In genomic region chr1:54486864-54487263, GRCh38 we compare ENCODE assay signal across 9 cellular contexts.
DNase-seq lines count a peak whose midpoint lies in the region; TF ChIP-seq lines count a peak whose summit lies in the region.
"Had no signal": no experiment of that assay in that cellular context is flagged by ENCODE, and none has a peak within 500 bp of the region (broad histone marks: within the 10 kb centered on the region; RNA-seq: fewer than 3 reads in every experiment).

No MANE protein-coding gene starts in this region.

- peak overlapping the region; percentile 59 for H2AFZ ChIP-seq in parathyroid adenoma

- CTCF ChIA-PET in Caco-2 (lab: Charles Lee), result interaction anchor here (0.7 kb wide), 1 partner anchor 80 kb away, joined by 3 read pairs; no protein-coding TSS in a partner anchor
- CTCF ChIA-PET in activated naive CD4-positive, alpha-beta T cell treated with anti-CD3 and anti-CD28 coated beads for 36 hours (lab: Charles Lee), result interaction anchor here (0.7 to 1.7 kb wide), 9 partner anchors 10 to 323 kb away, joined by 3 to 6 read pairs (median 4); no protein-coding TSS in a partner anchor

- H3K9me3 Mint-ChIP-seq in Caco-2 (ENCODE audit: unreplicated experiment), result no peaks in the 10 kb centered on the region
- no peaks in the 10 kb centered on the region for H3K9me3 Mint-ChIP-seq in activated naive CD4-positive, alpha-beta T cell treated with anti-CD3 and anti-CD28 coated beads for 36 hours

- no peaks in the 10 kb centered on the region for H3K27me3 ChIP-seq in Caco-2 (replicated peaks; ENCODE audit: control insufficient read depth, insufficient read depth, low read length)
- no peaks in the 10 kb centered on the region for H3K27me3 ChIP-seq in effector memory CD4-positive, alpha-beta T cell (replicated peaks; ENCODE audit: control insufficient read depth, insufficient read depth, low read length, poor library complexity, severe bottlenecking)
- H3K27me3 ChIP-seq in parathyroid adenoma (ENCODE audit: control insufficient read depth, insufficient read depth, low read length), result no peaks in the 10 kb centered on the region
- H3K27me3 ChIP-seq in BE2C, result no peaks in the 10 kb centered on the region

- H3K4me1 Mint-ChIP-seq in Caco-2 (ENCODE audit: low read depth, unreplicated experiment), result peaks cover 24% of the 10 kb centered on the region
- H3K4me1 Mint-ChIP-seq in activated naive CD4-positive, alpha-beta T cell treated with anti-CD3 and anti-CD28 coated beads for 36 hours (ENCODE audit: low read depth), result peaks cover 39% of the 10 kb centered on the region

- H3K27ac Mint-ChIP-seq in Caco-2 (ENCODE audit: unreplicated experiment), result peak overlapping the region; percentile 64
- no peak overlapping the region for H3K27ac Mint-ChIP-seq in activated naive CD4-positive, alpha-beta T cell treated with anti-CD3 and anti-CD28 coated beads for 36 hours

- H3K4me1 ChIP-seq in Caco-2 (peaks cover 17% of the 10 kb centered on the region), parathyroid adenoma (no peaks in the 10 kb centered on the region), BE2C (peaks cover 12% of the 10 kb centered on the region)
- H3K4me1 ChIP-seq in effector memory CD4-positive, alpha-beta T cell (ENCODE audit: control insufficient read depth, insufficient read depth, low read length, poor library complexity, severe bottlenecking), result peaks cover 38% of the 10 kb centered on the region

- no TSS peak for BruUV-seq in Caco-2 (replicated peaks; lab: Mats Ljungman, UMichigan)

- no peaks in the 10 kb centered on the region for H3K36me3 Mint-ChIP-seq in Caco-2 (ENCODE audit: insufficient read depth, unreplicated experiment)
- H3K36me3 Mint-ChIP-seq in activated naive CD4-positive, alpha-beta T cell treated with anti-CD3 and anti-CD28 coated beads for 36 hours (ENCODE audit: low read depth), result no peaks in the 10 kb centered on the region
- H3K36me3 Mint-ChIP-seq: activated CD8-positive, alpha-beta memory T cell treated with anti-CD3 and anti-CD28 coated beads, Interleukin-2, amount 10 ng/mL, durations not matched to agents 7 days and 5 days had no signal

- H3K36me3 ChIP-seq in Caco-2 (ENCODE audit: control insufficient read depth, insufficient read depth, low read length) (no peaks in the 10 kb centered on the region), KOPT-K1 (ENCODE audit: insufficient read depth, low read length) (no peaks in the 10 kb centered on the region), parathyroid adenoma (ENCODE audit: control insufficient read depth, insufficient read depth, low read length) (no peaks in the 10 kb centered on the region), BE2C (no peaks in the 10 kb centered on the region)
- H3K36me3 ChIP-seq in effector memory CD4-positive, alpha-beta T cell (ENCODE audit: control insufficient read depth, insufficient read depth, low read length), result no peaks in the 10 kb centered on the region

- POLR2A ChIA-PET in Caco-2 (lab: Charles Lee), result interaction anchor here (0.6 kb wide), 1 partner anchor 192 kb away, joined by 3 read pairs; no protein-coding TSS in a partner anchor

- H3K9me3 ChIP-seq in Caco-2 (no peaks in the 10 kb centered on the region), KOPT-K1 (ENCODE audit: insufficient read depth, low read length, poor library complexity, severe bottlenecking) (no peaks in the 10 kb centered on the region), parathyroid adenoma (ENCODE audit: control insufficient read depth, low read length) (no peaks in the 10 kb centered on the region), BE2C (no peaks in the 10 kb centered on the region)
- no peaks in the 10 kb centered on the region for H3K9me3 ChIP-seq in effector memory CD4-positive, alpha-beta T cell (ENCODE audit: control insufficient read depth, low read length)

- no peak overlapping the region for H3K4me3 ChIP-seq in Caco-2 (ENCODE audit: low read depth, low read length)
- no peak overlapping the region for H3K4me3 ChIP-seq in effector memory CD4-positive, alpha-beta T cell (ENCODE audit: insufficient read depth, low read depth, low read length, poor library complexity, severe bottlenecking)
- no peak overlapping the region for H3K4me3 ChIP-seq in parathyroid adenoma (ENCODE audit: low read depth, low read length)
- no peak overlapping the region for H3K4me3 ChIP-seq in BE2C (ENCODE audit: low read depth, low read length)

- peak overlapping the region; percentile 68 for H3K4me3 Mint-ChIP-seq in Caco-2 (ENCODE audit: unreplicated experiment)
- H3K4me3 Mint-ChIP-seq in activated naive CD4-positive, alpha-beta T cell treated with anti-CD3 and anti-CD28 coated beads for 36 hours, result no peak overlapping the region

- H3K27ac ChIP-seq in KOPT-K1 (ENCODE audit: low read depth, low read length, poor library complexity, severe bottlenecking), result peak overlapping the region; percentile 93
- peak overlapping the region; percentile 24 for H3K27ac ChIP-seq in effector memory CD4-positive, alpha-beta T cell (ENCODE audit: insufficient read depth, low read length, poor library complexity, severe bottlenecking)
- no peak overlapping the region for H3K27ac ChIP-seq in parathyroid adenoma

- H3K27me3 Mint-ChIP-seq in Caco-2 (ENCODE audit: insufficient read depth, unreplicated experiment), result no peaks in the 10 kb centered on the region
- H3K27me3 Mint-ChIP-seq in activated naive CD4-positive, alpha-beta T cell treated with anti-CD3 and anti-CD28 coated beads for 36 hours (ENCODE audit: low read depth), result peaks cover 2% of the 10 kb centered on the region

- TF ChIP-seq CTCF in Caco-2 (IDR thresholded peaks at IDR 0.05; ENCODE audit: insufficient read depth in 1 of 2, low read depth in 1 of 2, low read length in 1 of 2, severe bottlenecking in 1 of 2, unreplicated experiment in 1 of 2) (no peak), parathyroid adenoma (IDR thresholded peaks at IDR 0.05) (no peak), BE2C (IDR thresholded peaks at IDR 0.05; ENCODE audit: low read depth, low read length) (no peak)

- no peaks in the 10 kb centered on the region for H3K79me2 ChIP-seq in parathyroid adenoma

- no peak overlapping the region for H3K9ac ChIP-seq in parathyroid adenoma

- no peak for DNase-seq in Caco-2
- no peak for DNase-seq in effector memory CD4-positive, alpha-beta T cell
- no peak for DNase-seq in HuH-7 (ENCODE audit: low spot score)
- no peak for DNase-seq in BE2C
- DNase-seq in OCI-M2 (lab: John Stamatoyannopoulos, UW; ENCODE audit: unreplicated experiment), result no peak
- DNase-seq in activated naive CD4-positive, alpha-beta T cell treated with anti-CD3 and anti-CD28 coated beads for 36 hours, result no peak
- DNase-seq: activated CD8-positive, alpha-beta memory T cell treated with anti-CD3 and anti-CD28 coated beads, Interleukin-2, amount 10 ng/mL, durations not matched to agents 7 days and 5 days had no signal

- H3K4me2 ChIP-seq in parathyroid adenoma (ENCODE audit: low read length), result no peak overlapping the region

- intact Hi-C loops in Caco-2 (cut with micrococcal nuclease; ENCODE audit: unreplicated experiment), result no loop called here
- intact Hi-C loops in activated naive CD4-positive, alpha-beta T cell treated with anti-CD3 and anti-CD28 coated beads for 36 hours (cut with micrococcal nuclease), result loop anchor here (1.0 to 10.0 kb wide), 2 partner anchors 10 to 622 kb away; no protein-coding TSS in a partner anchor
